Comparison of ENCODE assay signal across 18 cellular contexts in the genomic region with DNA sequence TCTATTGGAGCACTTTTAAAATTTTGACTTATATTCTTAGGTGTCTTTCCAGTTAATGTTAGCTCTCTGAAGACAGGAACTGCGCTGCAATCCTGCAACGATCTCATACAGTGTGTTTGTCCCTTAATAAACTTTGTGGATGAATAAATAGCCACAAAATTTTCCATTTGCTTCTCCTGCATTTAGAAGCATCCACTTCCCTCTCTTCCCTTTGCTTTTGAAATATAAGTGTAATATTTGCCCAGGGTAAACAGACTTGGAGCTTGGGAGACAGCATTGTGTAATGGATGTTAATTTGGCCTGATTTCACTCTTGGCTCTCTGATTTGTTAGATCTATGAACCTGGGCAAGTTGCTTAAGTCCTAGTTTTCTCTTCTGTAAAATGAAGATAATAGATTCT. TPM values are rescaled to one million over a fixed set of nuclear protein-coding genes. Genes with fewer than 3 reads are reported as not detected.
DNase-seq lines count a peak whose midpoint lies in the region; ATAC-seq and TF ChIP-seq lines count a peak whose summit lies in the region.
"Had no signal": no experiment of that assay in that cellular context is flagged by ENCODE, and none has a peak within 500 bp of the region (broad histone marks: within the 10 kb centered on the region; RNA-seq: fewer than 3 reads in every experiment).

No MANE protein-coding gene starts in this region.

- no peak overlapping the region for H3K23ac ChIP-seq in mesendoderm (ENCODE audit: low read length)

- TF ChIP-seq POLR2A in Peyer's patch (IDR thresholded peaks at IDR 0.05), result no peak

- no peak overlapping the region for H3K18ac ChIP-seq in mesendoderm (ENCODE audit: low read length)

- no CpG with 5 or more reads among the region's 2 CpGs for WGBS in mesendoderm (ENCODE audit: extremely low coverage, insufficient coverage, low lambda C conversion rate)

- H3K27me3 ChIP-seq in mesendoderm (ENCODE audit: insufficient read depth, low read length, poor library complexity) (no peaks in the 10 kb centered on the region), Peyer's patch (no peaks in the 10 kb centered on the region)
- H3K27me3 ChIP-seq: adrenal gland, esophagus squamous epithelium, thyroid gland had no signal

- H3K27ac ChIP-seq in VCaP (peak overlapping the region; percentile 82), mesendoderm (ENCODE audit: low read depth, low read length) (no peak overlapping the region), RWPE1 (no peak overlapping the region), Peyer's patch (no peak overlapping the region)

- no peak overlapping the region for H3K4ac ChIP-seq in mesendoderm (ENCODE audit: low read depth, low read length)

- H3K79me2 ChIP-seq in mesendoderm (ENCODE audit: control insufficient read depth, insufficient read depth, low read length), result no peaks in the 10 kb centered on the region

- CTCF ChIA-PET in RWPE1 (lab: Yijun Ruan, JAX), result interaction anchor here (0.7 kb wide), 1 partner anchor 102 kb away, joined by 3 read pairs; no protein-coding TSS in a partner anchor

- peak overlapping the region; percentile 13 for H2BK15ac ChIP-seq in mesendoderm (replicated peaks; ENCODE audit: low read depth)

- no peak overlapping the region for H2BK120ac ChIP-seq in mesendoderm (ENCODE audit: low read depth, low read length)

- no peak overlapping the region for H4K5ac ChIP-seq in mesendoderm (ENCODE audit: low read length)

- H3K9me3 ChIP-seq in Peyer's patch, result no peaks in the 10 kb centered on the region
- H3K9me3 ChIP-seq: adrenal gland, esophagus squamous epithelium, thyroid gland had no signal

- TF ChIP-seq CTCF in LNCaP clone FGC (IDR thresholded peaks at IDR 0.05; ENCODE audit: control insufficient read depth, extremely low read depth, insufficient read depth), result no peak
- TF ChIP-seq CTCF in VCaP (conservative IDR thresholded peaks at IDR 0.05), result no peak
- no peak for TF ChIP-seq CTCF in RWPE1 (conservative IDR thresholded peaks at IDR 0.05; ENCODE audit: low read depth)
- no peak for TF ChIP-seq CTCF in Peyer's patch (IDR thresholded peaks at IDR 0.05)

- H3K56ac ChIP-seq in mesendoderm (ENCODE audit: low read length), result no peak overlapping the region

- POLR2A ChIA-PET in RWPE1 (lab: Yijun Ruan, JAX; ENCODE audit: low non-redundant PET), result no interaction called here

- H3K4me1 ChIP-seq in mesendoderm (ENCODE audit: control insufficient read depth, low read depth, low read length), result no peaks in the 10 kb centered on the region
- H3K4me1 ChIP-seq in Peyer's patch, result peaks cover 0 to 35% (median 6%) of the 10 kb centered on the region in 4 donors

- no peak overlapping the region for H3K9ac ChIP-seq in mesendoderm (ENCODE audit: low read length)

- no peak overlapping the region for H3K4me2 ChIP-seq in mesendoderm (ENCODE audit: low read length)

- no peaks in the 10 kb centered on the region for H3K79me1 ChIP-seq in mesendoderm (ENCODE audit: low read length)

- no peak overlapping the region for H2AK5ac ChIP-seq in mesendoderm (ENCODE audit: low read length)

- H3K36me3 ChIP-seq in mesendoderm (ENCODE audit: control insufficient read depth, insufficient read depth, low read length) (no peaks in the 10 kb centered on the region), Peyer's patch (no peaks in the 10 kb centered on the region)
- H3K36me3 ChIP-seq: adrenal gland, esophagus squamous epithelium, thyroid gland had no signal

- H2BK5ac ChIP-seq in mesendoderm (ENCODE audit: low read length), result no peak overlapping the region

- H3K4me3 ChIP-seq in LNCaP clone FGC (ENCODE audit: low read depth, low read length) (no peak overlapping the region), mesendoderm (ENCODE audit: low read length) (no peak overlapping the region), Peyer's patch (no peak overlapping the region)
- H3K4me3 ChIP-seq: adrenal gland, esophagus squamous epithelium, thyroid gland had no signal

- no peak for ATAC-seq in GM19463 (IDR thresholded peaks at IDR 0.05; ENCODE audit: unreplicated experiment)

- no peak overlapping the region for H4K8ac ChIP-seq in mesendoderm (ENCODE audit: low read depth, low read length)

- DNase-seq in COR-L47 (lab: John Stamatoyannopoulos, UW) (peak; percentile 28), LNCaP clone FGC (ENCODE audit: low read depth) (peak; percentile 96), mesendoderm (no peak), RWPE1 (ENCODE audit: low spot score) (no peak), Peyer's patch (no peak), pons (ENCODE audit: low spot score) (no peak)
- DNase-seq: activated CD4-positive, alpha-beta T cell treated with anti-CD3 and anti-CD28 coated beads, Interleukin-2, amount 10 ng/mL, durations not matched to agents 7 days and 5 days; activated T-cell treated with anti-CD3 and anti-CD28 coated beads, Interleukin-2, amount 50 U/mL, for 48 hours; adrenal gland; AML-193; DMS79; esophagus squamous epithelium; NCI-H524; thyroid gland had no signal

RNA-seq across cellular contexts. Expression of gene CD28, which starts 58.2 kb away (rescaled TPM):
- not detected for polyA plus RNA-seq in mesendoderm (2013, experiment 1 of 2)
- polyA plus RNA-seq in mesendoderm (2013, experiment 2 of 2), result not detected
- total RNA-seq in Peyer's patch, result 1 to 10 TPM in 1 of 4 donors, under 1 TPM in 3; 0.53 to 5.0 (median 0.76) TPM
- total RNA-seq: M059J, osteocyte had no signal

Comparison
In these comparisons a context has a peak if more than half of its experiments do, and no peak if none do; other contexts are left out.
1. DNase-seq: peak in COR-L47 (single experiment) and LNCaP clone FGC (single experiment); none in mesendoderm (single experiment), RWPE1 (single experiment), Peyer's patch (0 of 3) and pons (single experiment).